In the genomic region with DNA sequence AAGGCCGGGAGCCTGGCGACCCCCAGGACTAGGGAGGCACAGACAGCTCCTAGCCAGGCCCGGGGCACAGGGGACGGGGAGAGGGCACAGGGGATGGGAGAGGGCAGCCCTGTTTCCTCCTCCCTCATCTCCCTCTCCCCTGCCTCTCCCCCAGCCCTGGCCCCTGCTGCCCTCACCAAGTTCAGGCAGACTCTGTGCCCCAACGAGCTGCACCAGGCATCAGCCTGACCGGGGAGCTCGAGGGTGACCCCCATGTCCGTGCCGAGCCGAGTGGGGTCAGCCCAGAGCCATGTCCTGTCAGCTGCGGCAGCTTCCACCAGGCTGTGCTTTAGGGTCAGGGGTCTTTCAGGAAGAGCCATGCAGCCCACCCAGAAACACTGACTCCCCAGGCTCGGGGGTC, we compare ENCODE assay signal across 38 cellular contexts. TPM values are rescaled to one million over a fixed set of nuclear protein-coding genes. Genes with fewer than 3 reads are reported as not detected.
"Had no signal": no experiment of that assay in that cellular context is flagged by ENCODE, and none has a peak within 500 bp of the region (broad histone marks: within the 10 kb centered on the region; RNA-seq: fewer than 3 reads in every experiment).

No MANE protein-coding gene starts in this region.

- H3K9me3 ChIP-seq: MG63 had no signal

- H3K4me3 ChIP-seq: MG63 had no signal

- H3K27me3 ChIP-seq: MG63 had no signal

- H3K36me3 ChIP-seq: MG63 had no signal

- H3K27ac ChIP-seq: KMS-11 had no signal

- DNase-seq: Karpas-422, Kasumi-1, MG63, MM.1S, MV-4-11, NCI-H1048, NCI-H1092, NCI-H1092 treated with DMSO at 0.1 percent for 48 hours, NCI-H1105, NCI-H1105 treated with DMSO at 0.1 percent for 48 hours, NCI-H1417, NCI-H1417 treated with DMSO at 0.1 percent for 48 hours, NCI-H1436, NCI-H1436 treated with DMSO at 0.1 percent for 48 hours, NCI-H146, NCI-H1694, NCI-H1694 treated with DMSO at 0.1 percent for 48 hours, NCI-H187, NCI-H187 treated with DMSO at 0.1 percent for 48 hours, NCI-H1930, NCI-H2029, NCI-H2029 treated with DMSO at 0.1 percent for 48 hours, NCI-H2081, NCI-H2081 treated with DMSO at 0.1 percent for 48 hours, NCI-H2107, NCI-H2171, NCI-H2171 treated with DMSO at 0.1 percent for 48 hours, NCI-H2227 treated with DMSO at 0.1 percent for 48 hours, NCI-H226, NCI-H345, NCI-H446, NCI-H446 treated with DMSO at 0.1 percent for 48 hours, NCI-H510A, NCI-H510A treated with DMSO at 0.1 percent for 48 hours had no signal

- H3K4me2 ChIP-seq: KMS-11 had no signal

- H3K9ac ChIP-seq: KMS-11 had no signal

RNA-seq across cellular contexts. Expression of a gene that starts 6.0 kb away (rescaled TPM):
- total RNA-seq: MCF 10A had no signal

RNA-seq across cellular contexts. Expression of a gene that starts 22.8 kb away (rescaled TPM):
- total RNA-seq: M059J, MCF 10A, NCI-H460 had no signal
